8 cellular contexts compared by ENCODE assay signal in genomic region chr11:86291466-86292262, GRCh38. TPM values are rescaled to one million over a fixed set of nuclear protein-coding genes. Genes with fewer than 3 reads are reported as not detected.
DNase-seq lines count a peak whose midpoint lies in the region; ATAC-seq and TF ChIP-seq lines count a peak whose summit lies in the region.

No MANE protein-coding gene starts in this region.

- H3K79me1 ChIP-seq in neuronal stem cell (ENCODE audit: low read depth, low read length): no peaks in the 10 kb centered on the region

- H2AFZ ChIP-seq in neuronal stem cell (ENCODE audit: low read length): no peak overlapping the region

- H3K9ac ChIP-seq in neuronal stem cell (ENCODE audit: low read depth, low read length, poor library complexity): no peak overlapping the region

- no peak overlapping the region for H3K4me2 ChIP-seq in neuronal stem cell (ENCODE audit: insufficient read depth, low read length, poor library complexity, severe bottlenecking)

- H3K4ac ChIP-seq in neuronal stem cell (ENCODE audit: low read length): no peak overlapping the region

- TF ChIP-seq CTCF in HFF-Myc (IDR thresholded peaks at IDR 0.05; ENCODE audit: low read depth, low read length, missing control alignments) (peak; percentile 71), esophagus squamous epithelium (IDR thresholded peaks at IDR 0.05) (peak in 4 of 6 experiments; percentile 48 to 68 (median 52)), tibial artery (IDR thresholded peaks at IDR 0.05) (peak; percentile 51 to 53)

- no peak overlapping the region for H3K18ac ChIP-seq in neuronal stem cell (ENCODE audit: low read length)

- H3K27me3 ChIP-seq in esophagus squamous epithelium: no peaks in the 10 kb centered on the region
- no peaks in the 10 kb centered on the region for H3K27me3 ChIP-seq in neuronal stem cell (ENCODE audit: control insufficient read depth in 3 of 3, insufficient read depth in 3 of 3, low read depth in 1 of 3, low read length in 3 of 3)
- no peaks in the 10 kb centered on the region for H3K27me3 ChIP-seq in tibial artery

- DNase-seq in Caki2 (ENCODE audit: low read depth) (peak; percentile 41), HFF-Myc (ENCODE audit: extremely low read depth, low read depth) (peak; percentile 41), NOMO-1 treated with dmso at 0.1 percent for 144 hours (lab: John Stamatoyannopoulos, UW; ENCODE audit: unreplicated experiment) (peak; percentile 5), activated T-cell treated with anti-CD3 and anti-CD28 coated beads for 24 hours (ENCODE audit: low read depth) (peak; percentile 72), esophagus squamous epithelium (lab: John Stamatoyannopoulos, UW) (no peak), neuronal stem cell (ENCODE audit: low spot score) (peak; percentile 57), tibial artery (no peak)

- H2BK12ac ChIP-seq in neuronal stem cell (ENCODE audit: low read length): no peak overlapping the region

- H3K36me3 ChIP-seq in esophagus squamous epithelium (no peaks in the 10 kb centered on the region), neuronal stem cell (replicated peaks in 1 of 2; ENCODE audit: control insufficient read depth in 2 of 2, insufficient read depth in 2 of 2, low read length in 2 of 2) (no peaks in the 10 kb centered on the region), tibial artery (no peaks in the 10 kb centered on the region)

- H3K14ac ChIP-seq in neuronal stem cell (ENCODE audit: low read length): no peak overlapping the region

- in situ Hi-C loops in Caki2 (cut with HindIII; ENCODE audit: low pct_unique_long_range_greater_than_20kb, low sequenced_read_pairs): no loop called here

- H4K91ac ChIP-seq in neuronal stem cell (ENCODE audit: low read depth, low read length, poor library complexity): no peak overlapping the region

- peaks cover 0 to 7% (median 0%) of the 10 kb centered on the region in 3 donors for H3K4me1 ChIP-seq in esophagus squamous epithelium
- H3K4me1 ChIP-seq in neuronal stem cell (ENCODE audit: control insufficient read depth in 2 of 2, insufficient read depth in 1 of 2, low read depth in 1 of 2, low read length in 2 of 2): peaks cover 0 to 1% of the 10 kb centered on the region in 2 donors
- no peaks in the 10 kb centered on the region for H3K4me1 ChIP-seq in tibial artery

- H3K4me3 ChIP-seq in HFF-Myc (replicated peaks; ENCODE audit: low read depth, low read length) (no peak overlapping the region), esophagus squamous epithelium (no peak overlapping the region), neuronal stem cell (ENCODE audit: low read length in 2 of 2) (no peak overlapping the region), tibial artery (no peak overlapping the region)

- no peak overlapping the region for H2AK5ac ChIP-seq in neuronal stem cell (ENCODE audit: low read depth, low read length)

- H2BK15ac ChIP-seq in neuronal stem cell (ENCODE audit: low read length): no peak overlapping the region

- no peak overlapping the region for H2BK5ac ChIP-seq in neuronal stem cell (ENCODE audit: low read length)

- no peak for ATAC-seq in HG03175 (IDR thresholded peaks at IDR 0.05; ENCODE audit: unreplicated experiment)

- H3K9me3 ChIP-seq in esophagus squamous epithelium (no peaks in the 10 kb centered on the region), neuronal stem cell (replicated peaks in 1 of 2; ENCODE audit: control insufficient read depth in 2 of 2, insufficient read depth in 1 of 2, low read depth in 1 of 2, low read length in 2 of 2) (peaks cover 0 to 5% of the 10 kb centered on the region in 2 donors), tibial artery (no peaks in the 10 kb centered on the region)

- no peak overlapping the region for H4K8ac ChIP-seq in neuronal stem cell (ENCODE audit: low read depth, low read length)

- H3K27ac ChIP-seq in esophagus squamous epithelium: no peak overlapping the region
- H3K27ac ChIP-seq in neuronal stem cell (replicated peaks; ENCODE audit: low read length): no peak overlapping the region
- no peak overlapping the region for H3K27ac ChIP-seq in tibial artery

- no peak overlapping the region for H2BK120ac ChIP-seq in neuronal stem cell (ENCODE audit: low read depth, low read length)

- no peak for TF ChIP-seq POLR2A in esophagus squamous epithelium (IDR thresholded peaks at IDR 0.05)

- intact Hi-C loops in esophagus squamous epithelium (cut with DNase I) (no loop called here), tibial artery (cut with DNase I; ENCODE audit: low total_unique reads) (loop anchor here (10.0 kb wide), 1 partner anchor 437 kb away; the partner anchor contains the start of gene CCDC83)

- H3K23ac ChIP-seq in neuronal stem cell (ENCODE audit: low read depth, low read length, poor library complexity): no peak overlapping the region

- WGBS in esophagus squamous epithelium, 2 donors: 34 to 38% methylated on average over 3 of the region's 3 CpGs
- no CpG with 5 or more reads among the region's 3 CpGs for WGBS in neuronal stem cell (ENCODE audit: extremely low coverage in 2 of 2, insufficient read length in 2 of 2, insufficient replicate concordance in 1 of 2), 2 donors

RNA-seq across cellular contexts. Expression of gene HIKESHI, which starts 10.4 kb away (rescaled TPM):
- 57.7 and 70.3 TPM in 2 replicates for total RNA-seq in Caki2 (2014; rRNA removed; shearing (Covaris generic); ENCODE audit: low replicate concordance)
- total RNA-seq in esophagus squamous epithelium: 10 to 100 TPM; 22.4 to 35.7 (median 33.9) TPM
- polyA plus RNA-seq in neuronal stem cell (2013, experiment 1 of 2): 92.9 TPM
- polyA plus RNA-seq in neuronal stem cell (2013, experiment 2 of 2): 91.9 TPM

RNA-seq across cellular contexts. Expression of gene EED, which starts 47.1 kb away (rescaled TPM):
- 7.0 and 10.3 TPM in 2 replicates for total RNA-seq in Caki2 (2014; rRNA removed; shearing (Covaris generic); ENCODE audit: low replicate concordance)
- total RNA-seq in esophagus squamous epithelium: 10 to 100 TPM; 14.4 to 26.3 (median 18.5) TPM
- polyA plus RNA-seq in neuronal stem cell (2013, experiment 1 of 2): 27.9 TPM
- polyA plus RNA-seq in neuronal stem cell (2013, experiment 2 of 2): 28.0 TPM

Comparison
In these comparisons a context has a peak if more than half of its experiments do, and no peak if none do; other contexts are left out.
1. DNase-seq: peak in Caki2 (single experiment), HFF-Myc (single experiment), NOMO-1 treated with dmso at 0.1 percent for 144 hours (single experiment), activated T-cell treated with anti-CD3 and anti-CD28 coated beads for 24 hours (single experiment) and neuronal stem cell (single experiment); none in esophagus squamous epithelium (single experiment) and tibial artery (0 of 2).
2. Peak in every context shown above with its lines, with median percentiles within 50 percentile points of each other: CTCF ChIP-seq.